12 cellular contexts compared by ENCODE assay signal in the genomic region with DNA sequence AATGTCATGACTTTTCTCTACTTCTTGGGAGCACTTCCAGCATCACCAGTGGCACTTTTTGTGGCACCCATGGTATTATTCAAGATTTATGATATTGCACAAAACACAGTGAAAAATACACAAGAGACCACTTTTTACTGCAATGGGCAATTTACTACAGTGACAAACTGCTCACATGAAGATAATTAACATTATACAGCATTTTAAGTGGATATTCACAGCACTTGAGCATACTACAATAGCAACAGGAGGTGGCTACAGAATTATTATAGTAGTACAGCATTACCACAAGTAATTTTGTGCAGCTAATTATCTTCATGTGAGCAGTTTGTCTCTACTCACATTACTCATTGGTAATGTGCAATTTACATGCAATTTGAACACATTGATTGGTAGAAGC.
"Had no signal": no experiment of that assay in that cellular context is flagged by ENCODE, and none has a peak within 500 bp of the region (broad histone marks: within the 10 kb centered on the region; RNA-seq: fewer than 3 reads in every experiment).

No MANE protein-coding gene starts in this region.

- ATAC-seq: foreskin keratinocyte, left colon had no signal

- DNase-seq: activated CD4-positive, alpha-beta T cell treated with anti-CD3 and anti-CD28 coated beads for 48 hours; activated CD8-positive, alpha-beta memory T cell treated with anti-CD3 and anti-CD28 coated beads for 24 hours; activated naive CD4-positive, alpha-beta T cell treated with anti-CD3 and anti-CD28 coated beads for 36 hours; colonic mucosa; left colon; midbrain; retina; stimulated activated CD4-positive, alpha-beta T cell treated with anti-CD3 and anti-CD28 coated beads, Interleukin-15, amount 100 ng/mL, for 24 hours; stimulated activated CD4-positive, alpha-beta T cell treated with anti-CD3 and anti-CD28 coated beads, Interleukin-4, amount 100 ng/mL, for 24 hours; upper lobe of left lung; WERI-Rb-1 had no signal
